2 cellular contexts compared by ENCODE assay signal in the genomic region with DNA sequence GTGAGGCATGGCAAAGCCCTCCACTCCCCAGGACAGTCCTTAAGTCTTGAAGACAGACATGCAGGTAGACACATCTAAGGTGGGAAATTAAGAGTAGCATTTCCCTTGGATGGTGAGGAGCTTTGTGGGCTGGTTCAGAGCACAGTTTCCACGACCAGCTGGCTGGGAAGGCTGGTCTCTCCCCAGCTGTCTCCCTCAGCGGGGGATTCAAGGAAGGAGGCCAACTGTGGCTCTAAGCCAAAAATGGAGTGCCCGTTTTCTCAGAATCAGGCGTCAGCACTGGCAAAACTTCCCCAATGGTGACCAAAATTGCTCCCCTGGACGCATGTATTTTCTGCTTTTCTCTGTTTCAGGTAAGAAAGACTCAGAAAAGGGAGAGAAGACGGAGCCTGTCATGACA.
TF ChIP-seq lines count a peak whose summit lies in the region.

No MANE protein-coding gene starts in this region.

TF ChIP-seq in H1, 55 proteins besides CTCF, POLR2A, EP300 and RAD21:
- TF ChIP-seq CHD2 (IDR thresholded peaks at IDR 0.05; ENCODE audit: low read length) (no peak), KDM1A (IDR thresholded peaks at IDR 0.05; ENCODE audit: borderline replicate concordance, low read length) (no peak), BRCA1 (IDR thresholded peaks at IDR 0.05; ENCODE audit: low read depth, low read length) (no peak), SP4 (IDR thresholded peaks at IDR 0.05; ENCODE audit: low read length) (no peak), SP1 (IDR thresholded peaks at IDR 0.05; ENCODE audit: low read depth, low read length) (no peak), JUND (IDR thresholded peaks at IDR 0.05; ENCODE audit: low read length) (no peak), GTF2F1 (IDR thresholded peaks at IDR 0.05; ENCODE audit: borderline replicate concordance, low read depth, low read length) (no peak), CBX5 (IDR thresholded peaks at IDR 0.05; ENCODE audit: low read depth, low read length) (no peak)
TF ChIP-seq in H1: peak in this region for 0.

TF ChIP-seq in GM23338, 12 proteins besides CTCF, POLR2A, EP300 and RAD21 (continued from another document):
- TF ChIP-seq, protein P1, sequence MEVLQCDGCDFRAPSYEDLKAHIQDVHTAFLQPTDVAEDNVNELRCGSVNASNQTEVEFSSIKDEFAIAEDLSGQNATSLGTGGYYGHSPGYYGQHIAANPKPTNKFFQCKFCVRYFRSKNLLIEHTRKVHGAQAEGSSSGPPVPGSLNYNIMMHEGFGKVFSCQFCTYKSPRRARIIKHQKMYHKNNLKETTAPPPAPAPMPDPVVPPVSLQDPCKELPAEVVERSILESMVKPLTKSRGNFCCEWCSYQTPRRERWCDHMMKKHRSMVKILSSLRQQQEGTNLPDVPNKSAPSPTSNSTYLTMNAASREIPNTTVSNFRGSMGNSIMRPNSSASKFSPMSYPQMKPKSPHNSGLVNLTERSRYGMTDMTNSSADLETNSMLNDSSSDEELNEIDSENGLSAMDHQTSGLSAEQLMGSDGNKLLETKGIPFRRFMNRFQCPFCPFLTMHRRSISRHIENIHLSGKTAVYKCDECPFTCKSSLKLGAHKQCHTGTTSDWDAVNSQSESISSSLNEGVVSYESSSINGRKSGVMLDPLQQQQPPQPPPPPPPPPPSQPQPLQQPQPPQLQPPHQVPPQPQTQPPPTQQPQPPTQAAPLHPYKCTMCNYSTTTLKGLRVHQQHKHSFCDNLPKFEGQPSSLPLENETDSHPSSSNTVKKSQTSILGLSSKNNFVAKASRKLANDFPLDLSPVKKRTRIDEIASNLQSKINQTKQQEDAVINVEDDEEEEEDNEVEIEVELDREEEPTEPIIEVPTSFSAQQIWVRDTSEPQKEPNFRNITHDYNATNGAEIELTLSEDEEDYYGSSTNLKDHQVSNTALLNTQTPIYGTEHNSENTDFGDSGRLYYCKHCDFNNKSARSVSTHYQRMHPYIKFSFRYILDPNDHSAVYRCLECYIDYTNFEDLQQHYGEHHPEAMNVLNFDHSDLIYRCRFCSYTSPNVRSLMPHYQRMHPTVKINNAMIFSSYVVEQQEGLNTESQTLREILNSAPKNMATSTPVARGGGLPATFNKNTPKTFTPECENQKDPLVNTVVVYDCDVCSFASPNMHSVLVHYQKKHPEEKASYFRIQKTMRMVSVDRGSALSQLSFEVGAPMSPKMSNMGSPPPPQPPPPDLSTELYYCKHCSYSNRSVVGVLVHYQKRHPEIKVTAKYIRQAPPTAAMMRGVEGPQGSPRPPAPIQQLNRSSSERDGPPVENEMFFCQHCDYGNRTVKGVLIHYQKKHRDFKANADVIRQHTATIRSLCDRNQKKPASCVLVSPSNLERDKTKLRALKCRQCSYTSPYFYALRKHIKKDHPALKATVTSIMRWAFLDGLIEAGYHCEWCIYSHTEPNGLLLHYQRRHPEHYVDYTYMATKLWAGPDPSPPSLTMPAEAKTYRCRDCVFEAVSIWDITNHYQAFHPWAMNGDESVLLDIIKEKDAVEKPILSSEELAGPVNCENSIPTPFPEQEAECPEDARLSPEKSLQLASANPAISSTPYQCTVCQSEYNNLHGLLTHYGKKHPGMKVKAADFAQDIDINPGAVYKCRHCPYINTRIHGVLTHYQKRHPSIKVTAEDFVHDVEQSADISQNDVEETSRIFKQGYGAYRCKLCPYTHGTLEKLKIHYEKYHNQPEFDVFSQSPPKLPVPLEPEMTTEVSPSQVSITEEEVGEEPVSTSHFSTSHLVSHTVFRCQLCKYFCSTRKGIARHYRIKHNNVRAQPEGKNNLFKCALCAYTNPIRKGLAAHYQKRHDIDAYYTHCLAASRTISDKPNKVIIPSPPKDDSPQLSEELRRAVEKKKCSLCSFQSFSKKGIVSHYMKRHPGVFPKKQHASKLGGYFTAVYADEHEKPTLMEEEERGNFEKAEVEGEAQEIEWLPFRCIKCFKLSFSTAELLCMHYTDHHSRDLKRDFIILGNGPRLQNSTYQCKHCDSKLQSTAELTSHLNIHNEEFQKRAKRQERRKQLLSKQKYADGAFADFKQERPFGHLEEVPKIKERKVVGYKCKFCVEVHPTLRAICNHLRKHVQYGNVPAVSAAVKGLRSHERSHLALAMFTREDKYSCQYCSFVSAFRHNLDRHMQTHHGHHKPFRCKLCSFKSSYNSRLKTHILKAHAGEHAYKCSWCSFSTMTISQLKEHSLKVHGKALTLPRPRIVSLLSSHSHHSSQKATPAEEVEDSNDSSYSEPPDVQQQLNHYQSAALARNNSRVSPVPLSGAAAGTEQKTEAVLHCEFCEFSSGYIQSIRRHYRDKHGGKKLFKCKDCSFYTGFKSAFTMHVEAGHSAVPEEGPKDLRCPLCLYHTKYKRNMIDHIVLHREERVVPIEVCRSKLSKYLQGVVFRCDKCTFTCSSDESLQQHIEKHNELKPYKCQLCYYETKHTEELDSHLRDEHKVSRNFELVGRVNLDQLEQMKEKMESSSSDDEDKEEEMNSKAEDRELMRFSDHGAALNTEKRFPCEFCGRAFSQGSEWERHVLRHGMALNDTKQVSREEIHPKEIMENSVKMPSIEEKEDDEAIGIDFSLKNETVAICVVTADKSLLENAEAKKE (CRISPR knock-in tag; IDR thresholded peaks at IDR 0.05) = no peak
- TF ChIP-seq ETS1 (IDR thresholded peaks at IDR 0.05) = no peak
- no peak for TF ChIP-seq JUNB (IDR thresholded peaks at IDR 0.05; ENCODE audit: unreplicated experiment)
- no peak for TF ChIP-seq POLR2AphosphoS5 (IDR thresholded peaks at IDR 0.05; ENCODE audit: low read depth)
- TF ChIP-seq ZNF331 (CRISPR knock-in tag; IDR thresholded peaks at IDR 0.05; ENCODE audit: low read depth) = no peak
- no peak for TF ChIP-seq EZH2 (IDR thresholded peaks at IDR 0.05; ENCODE audit: low read depth, unreplicated experiment)
- TF ChIP-seq STAT1 (IDR thresholded peaks at IDR 0.05; ENCODE audit: unreplicated experiment) = no peak
